Comparison of ENCODE assay signal across 3 cellular contexts in genomic region chr12:95611676-95612309, GRCh38.
TF ChIP-seq lines count a peak whose summit lies in the region.

No MANE protein-coding gene starts in this region.

TF ChIP-seq in HCT116, 20 proteins besides CTCF, POLR2A, EP300 and RAD21 (continued from another document and continues in another):
- TF ChIP-seq SIN3A (IDR thresholded peaks at IDR 0.05; ENCODE audit: low read depth), result no peak
- TF ChIP-seq ELF1 (IDR thresholded peaks at IDR 0.05; ENCODE audit: borderline replicate concordance, low read depth), result no peak
- TF ChIP-seq YY1 (IDR thresholded peaks at IDR 0.05; ENCODE audit: extremely low read depth, insufficient replicate concordance, low read depth, low read length), result no peak
- no peak for TF ChIP-seq EZH2phosphoT487 (IDR thresholded peaks at IDR 0.05; ENCODE audit: borderline replicate concordance)
- peak; percentile 48; the same call in 1 of the 2 replicates for TF ChIP-seq JUND (IDR thresholded peaks at IDR 0.05)
- no peak for TF ChIP-seq EGR1 (IDR thresholded peaks at IDR 0.05; ENCODE audit: low read depth)
- no peak for TF ChIP-seq ZFX (IDR thresholded peaks at IDR 0.05)
- no peak for TF ChIP-seq MAX (IDR thresholded peaks at IDR 0.05)
- TF ChIP-seq ZNF274 (IDR thresholded peaks at IDR 0.05; ENCODE audit: low read depth, low read length), result no peak
- no peak for TF ChIP-seq SRF (IDR thresholded peaks at IDR 0.05; ENCODE audit: low read depth)
- TF ChIP-seq FOSL1 (IDR thresholded peaks at IDR 0.05; ENCODE audit: low read depth), result peak; percentile 59
- TF ChIP-seq CEBPB (IDR thresholded peaks at IDR 0.05; ENCODE audit: low read depth), result peak; percentile 44; the same call in 1 of the 2 replicates
- TF ChIP-seq TCF7L2 (IDR thresholded peaks at IDR 0.05; ENCODE audit: borderline replicate concordance, extremely low read depth, insufficient read depth, insufficient read length), result no peak
- TF ChIP-seq EZH2 (IDR thresholded peaks at IDR 0.05), result no peak
- no peak for TF ChIP-seq POLR2AphosphoS5 (IDR thresholded peaks at IDR 0.05; ENCODE audit: low read depth, low read length)
- peak; percentile 29; the same call in 1 of the 2 replicates for TF ChIP-seq SP1 (IDR thresholded peaks at IDR 0.05; ENCODE audit: low read depth)
- no peak for TF ChIP-seq ATF3 (IDR thresholded peaks at IDR 0.05)
- no peak for TF ChIP-seq ZBTB33 (IDR thresholded peaks at IDR 0.05; ENCODE audit: extremely low read depth, insufficient replicate concordance, low read length)

TF ChIP-seq in H1, 55 proteins besides CTCF, POLR2A, EP300 and RAD21:
- TF ChIP-seq JUND (IDR thresholded peaks at IDR 0.05; ENCODE audit: low read length) (peak; percentile 23; the same call in 1 of the 2 replicates), GABPA (IDR thresholded peaks at IDR 0.05; ENCODE audit: borderline replicate concordance, insufficient read depth, low read length) (no peak), SP1 (IDR thresholded peaks at IDR 0.05; ENCODE audit: low read depth, low read length) (0 out of 2 replicates have a peak, but pooled peaks have one; percentile 18)

TF ChIP-seq in HEK293T, 16 proteins besides CTCF, POLR2A, EP300 and RAD21 (continued from another document):
- TF ChIP-seq L3MBTL2 (conservative IDR thresholded peaks at IDR 0.05) (no peak), LEF1 (IDR thresholded peaks at IDR 0.05; ENCODE audit: borderline replicate concordance) (no peak), FOXM1 (IDR thresholded peaks at IDR 0.05; ENCODE audit: borderline replicate concordance) (no peak), ZNF384 (IDR thresholded peaks at IDR 0.05) (no peak), PKNOX1 (IDR thresholded peaks at IDR 0.05) (no peak), SP1 (IDR thresholded peaks at IDR 0.05) (no peak), SUZ12 (IDR thresholded peaks at IDR 0.05) (no peak), ARNT (IDR thresholded peaks at IDR 0.05) (no peak), ELF4 (IDR thresholded peaks at IDR 0.05) (no peak), CTBP1 (IDR thresholded peaks at IDR 0.05; ENCODE audit: borderline replicate concordance) (no peak), TARDBP (IDR thresholded peaks at IDR 0.05) (no peak)
